ENCODE assay signal across 9 cellular contexts in the genomic region with DNA sequence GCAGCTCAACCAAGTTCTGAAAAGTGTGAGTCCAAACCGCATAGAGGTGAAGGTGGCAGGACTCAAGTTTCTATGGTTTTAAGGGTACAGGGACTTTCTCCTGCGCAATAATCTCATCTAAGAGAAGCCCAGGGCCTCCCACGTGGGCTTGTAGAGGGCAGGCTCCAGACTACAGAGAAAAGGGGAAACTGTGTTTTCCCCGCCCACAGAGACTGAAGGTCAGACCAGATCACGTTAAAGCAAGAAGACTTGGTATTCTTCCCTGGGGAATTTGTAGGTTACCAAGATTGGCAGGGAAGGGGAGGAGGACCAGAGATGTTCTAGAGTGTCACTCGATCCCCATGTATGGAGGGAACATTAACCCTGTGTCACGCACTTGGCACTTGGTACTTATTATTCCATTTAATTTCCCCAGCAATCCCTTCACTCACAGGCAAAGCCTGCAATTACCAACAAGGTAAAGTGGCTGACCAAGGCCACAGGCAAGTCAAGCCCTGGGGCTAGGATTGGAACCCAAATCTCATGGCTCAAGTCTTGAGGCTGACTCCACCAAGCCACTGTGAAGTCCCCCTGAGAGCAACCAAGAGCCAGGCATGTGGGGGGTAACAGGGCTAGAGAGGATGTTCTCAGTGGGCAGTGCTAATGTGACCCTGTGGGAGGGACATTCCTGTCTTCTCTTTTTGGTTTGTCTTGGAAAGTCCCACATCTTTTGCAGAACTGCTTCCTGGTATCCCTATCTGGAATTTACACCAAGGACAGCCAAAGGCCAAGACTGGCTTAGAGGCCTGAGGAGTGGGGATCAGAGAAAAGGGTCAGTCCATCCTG. TPM values are rescaled to one million over a fixed set of nuclear protein-coding genes. Genes with fewer than 3 reads are reported as not detected.
A peak's percentile ranks its signal among the peaks of the same experiment; 100 is the strongest.
DNase-seq lines count a peak whose midpoint lies in the region; ATAC-seq, FAIRE-seq and TF ChIP-seq lines count a peak whose summit lies in the region.
"Had no signal": no experiment of that assay in that cellular context is flagged by ENCODE, and none has a peak within 500 bp of the region (broad histone marks: within the 10 kb centered on the region; RNA-seq: fewer than 3 reads in every experiment).

No MANE protein-coding gene starts in this region.

- H3K27me3 ChIP-seq in uterus = no peaks in the 10 kb centered on the region

- no peak for TF ChIP-seq CTCF in uterus (IDR thresholded peaks at IDR 0.05)

- TF ChIP-seq POLR2A in GM12892 (IDR thresholded peaks at IDR 0.05; ENCODE audit: low read depth, low read length) (no peak), uterus (IDR thresholded peaks at IDR 0.05) (no peak)

- no peak for DNase-seq in GM12892 (ENCODE audit: insufficient read length)
- no peak for DNase-seq in NCI-H524 (lab: John Stamatoyannopoulos, UW)
- DNase-seq in ureter (ENCODE audit: low spot score) = no peak
- no peak for DNase-seq in stimulated activated CD8-positive, alpha-beta memory T cell treated with anti-CD3 and anti-CD28 coated beads, Interleukin-4, amount 100 ng/mL, for 48 hours
- DNase-seq in uterus = no peak
- DNase-seq: NCI-H187 had no signal

- intact Hi-C loops in uterus (cut with DNase I; ENCODE audit: low total_unique reads) = no loop called here

- no peak overlapping the region for H3K4me3 ChIP-seq in uterus

- H3K36me3 ChIP-seq in uterus = no peaks in the 10 kb centered on the region

- peak; percentile 88 for FAIRE-seq in GM12892 (lab: Jason Lieb, UNC)

- no peaks in the 10 kb centered on the region for H3K9me3 ChIP-seq in uterus

- no peak overlapping the region for H3K27ac ChIP-seq in uterus

- peak; percentile 78 for ATAC-seq in GM21447 (IDR thresholded peaks at IDR 0.05; ENCODE audit: unreplicated experiment)
- ATAC-seq in HG03520 (IDR thresholded peaks at IDR 0.05; ENCODE audit: unreplicated experiment) = peak; percentile 70
- peak; percentile 46 for ATAC-seq in esophagus mucosa

- H3K4me1 ChIP-seq in uterus = no peaks in the 10 kb centered on the region

RNA-seq across cellular contexts. Expression of gene NEK6, which starts 18.3 kb away (rescaled TPM):
- polyA plus RNA-seq in GM12892 (2012; ENCODE audit: missing spikeins) = 142 TPM
- 11.0 TPM for total RNA-seq in esophagus mucosa
- 24.9 TPM for total RNA-seq in ureter
- 10 to 100 TPM in 3 of 4 donors, 1 to 10 TPM in 1; 6.1 to 38.5 (median 34.7) TPM for total RNA-seq in uterus
